In genomic region chr16:2009791-2010510, GRCh38 we compare ENCODE assay signal across 8 cellular contexts. TPM values are rescaled to one million over a fixed set of nuclear protein-coding genes. Genes with fewer than 3 reads are reported as not detected.
DNase-seq lines count a peak whose midpoint lies in the region; ATAC-seq, FAIRE-seq and TF ChIP-seq lines count a peak whose summit lies in the region.

TSS of gene ZNF598 (minus strand) at chr16:2009821.

- H3K27me3 ChIP-seq in DOHH2 (ENCODE audit: control insufficient read depth, low read length) (no peaks in the 10 kb centered on the region), pancreas (no peaks in the 10 kb centered on the region), tibial artery (no peaks in the 10 kb centered on the region)

- H3K79me2 ChIP-seq in DOHH2 (ENCODE audit: control insufficient read depth, low read length): peaks cover 57% of the 10 kb centered on the region

- H4K20me1 ChIP-seq in DOHH2 (ENCODE audit: control insufficient read depth, insufficient read depth, low read depth, low read length): peaks cover 28% of the 10 kb centered on the region

- H3K27me3 Mint-ChIP-seq in activated naive CD8-positive, alpha-beta T cell treated with anti-CD3 and anti-CD28 coated beads for 36 hours: no peaks in the 10 kb centered on the region

- TF ChIP-seq CTCF in DOHH2 (IDR thresholded peaks at IDR 0.05; ENCODE audit: low read depth, low read length, poor library complexity, severe bottlenecking): no peak
- TF ChIP-seq CTCF in pancreas (IDR thresholded peaks at IDR 0.05): no peak
- TF ChIP-seq CTCF in tibial artery (IDR thresholded peaks at IDR 0.05): peak in 1 of 2 experiments; percentile 12

- H3K27ac ChIP-seq in DOHH2 (ENCODE audit: low read depth, low read length) (peak within 1 kb of the TSS; percentile 61), pancreas (peak within 1 kb of the TSS; percentile 70 to 90 (median 82)), tibial artery (peak within 1 kb of the TSS; percentile 84 to 92)

- peak; percentile 74 for ATAC-seq in GM21825 (IDR thresholded peaks at IDR 0.05; ENCODE audit: unreplicated experiment)
- peak; percentile 98 for ATAC-seq in Right ventricle myocardium inferior
- ATAC-seq in pancreas: peak; percentile 82 to 92 (median 90)

- FAIRE-seq in pancreas (lab: Jason Lieb, UNC): no peak

- H3K4me1 ChIP-seq in DOHH2 (ENCODE audit: control insufficient read depth, low read length) (peaks cover 41% of the 10 kb centered on the region), pancreas (peaks cover 17 to 27% (median 24%) of the 10 kb centered on the region in 3 donors), tibial artery (peaks cover 0 to 48% (median 47%) of the 10 kb centered on the region in 4 donors)

- H3K4me3 ChIP-seq in DOHH2 (ENCODE audit: low read length) (peak within 1 kb of the TSS; percentile 88), pancreas (peak within 1 kb of the TSS; percentile 81 to 100 (median 98)), tibial artery (peak within 1 kb of the TSS; percentile 90 to 99)

- WGBS in pancreas, 2 donors: 3% methylated on average over 46 to 52 of the region's 52 CpGs

- peaks cover 24% of the 10 kb centered on the region for H3K4me1 Mint-ChIP-seq in activated naive CD8-positive, alpha-beta T cell treated with anti-CD3 and anti-CD28 coated beads for 36 hours

- H3K4me2 ChIP-seq in DOHH2 (ENCODE audit: low read length): peak within 1 kb of the TSS; percentile 93

- no peaks in the 10 kb centered on the region for H3K9me2 ChIP-seq in DOHH2 (replicated peaks; ENCODE audit: control insufficient read depth, low read length)

- H3K9me3 ChIP-seq in DOHH2 (ENCODE audit: control insufficient read depth, insufficient read depth, low read length) (no peaks in the 10 kb centered on the region), pancreas (no peaks in the 10 kb centered on the region), tibial artery (no peaks in the 10 kb centered on the region)

- DNase-seq in LoVo (ENCODE audit: low spot score) (peak; percentile 87), SKM-1 (lab: John Stamatoyannopoulos, UW; ENCODE audit: unreplicated experiment) (peak; percentile 49), Right ventricle myocardium inferior (ENCODE audit: missing footprints) (peak; percentile 91), pancreas (peak; percentile 75 to 92 (median 84)), tibial artery (peak; percentile 77 to 90)
- peak; percentile 88 for DNase-seq in activated naive CD8-positive, alpha-beta T cell treated with anti-CD3 and anti-CD28 coated beads for 36 hours

- peak within 1 kb of the TSS; percentile 93 for H3K27ac Mint-ChIP-seq in activated naive CD8-positive, alpha-beta T cell treated with anti-CD3 and anti-CD28 coated beads for 36 hours

- H3K4me3 Mint-ChIP-seq in activated naive CD8-positive, alpha-beta T cell treated with anti-CD3 and anti-CD28 coated beads for 36 hours: peak within 1 kb of the TSS; percentile 94

- H3K9me3 Mint-ChIP-seq in activated naive CD8-positive, alpha-beta T cell treated with anti-CD3 and anti-CD28 coated beads for 36 hours: no peaks in the 10 kb centered on the region

- no peaks in the 10 kb centered on the region for H3F3A ChIP-seq in DOHH2 (ENCODE audit: control insufficient read depth, insufficient read depth)

- peaks cover 34% of the 10 kb centered on the region for H3K36me3 Mint-ChIP-seq in activated naive CD8-positive, alpha-beta T cell treated with anti-CD3 and anti-CD28 coated beads for 36 hours

- peaks cover 46% of the 10 kb centered on the region for H3K36me3 ChIP-seq in DOHH2 (ENCODE audit: control insufficient read depth, low read length)
- H3K36me3 ChIP-seq in pancreas: no peaks in the 10 kb centered on the region
- peaks cover 0 to 6% (median 0%) of the 10 kb centered on the region in 3 donors for H3K36me3 ChIP-seq in tibial artery

- intact Hi-C loops in Right ventricle myocardium inferior (cut with DNase I): no loop called here
- intact Hi-C loops in pancreas (cut with DNase I): no loop called here
- intact Hi-C loops in tibial artery (cut with DNase I; ENCODE audit: low total_unique reads): no loop called here

RNA-seq across cellular contexts. Expression of gene ZNF598, which starts in this region (rescaled TPM):
- total RNA-seq in activated naive CD8-positive, alpha-beta T cell treated with anti-CD3 and anti-CD28 coated beads for 36 hours: 10 to 100 TPM; 98.3 to 99.8 TPM
- total RNA-seq in Right ventricle myocardium inferior (18.5 TPM), pancreas (10 to 100 TPM; 26.0 to 93.6 (median 42.4) TPM)
- polyA plus RNA-seq in pancreas: 10 to 100 TPM; 71.0 to 73.5 TPM

Comparison
In these comparisons a context has a peak if more than half of its experiments do, and no peak if none do; other contexts are left out.
1. Peak in every context shown above with its lines: DNase-seq, ATAC-seq, H3K4me3 ChIP-seq and H3K27ac ChIP-seq.